Comparison of ENCODE assay signal across 24 cellular contexts in the genomic region with DNA sequence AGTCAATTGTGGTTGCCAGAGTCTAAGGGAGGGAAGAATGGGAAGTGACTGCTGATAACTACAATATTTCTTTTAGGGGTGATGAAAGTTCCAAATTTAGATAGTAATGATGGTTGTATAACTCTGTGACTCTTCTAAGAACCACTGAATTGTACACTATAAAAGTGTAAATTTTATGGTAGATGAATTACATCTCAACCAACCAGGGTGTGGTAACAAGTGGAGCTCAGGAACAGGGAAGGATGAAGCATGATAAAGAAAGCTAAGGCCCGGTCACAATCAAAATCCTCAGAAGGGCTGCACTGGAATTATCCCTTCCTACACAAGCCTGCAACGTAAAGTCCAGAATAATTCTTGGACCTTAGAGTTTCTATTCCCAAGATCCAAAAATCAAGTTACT.
"Had no signal": no experiment of that assay in that cellular context is flagged by ENCODE, and none has a peak within 500 bp of the region (broad histone marks: within the 10 kb centered on the region; RNA-seq: fewer than 3 reads in every experiment).

No MANE protein-coding gene starts in this region.

- H3K36me3 Mint-ChIP-seq: activated naive CD4-positive, alpha-beta T cell treated with anti-CD3 and anti-CD28 coated beads, Interleukin-2, amount 10 ng/mL, durations not matched to agents 7 days and 5 days; activated naive CD4-positive, alpha-beta T cell treated with anti-CD3 and anti-CD28 coated beads, Interleukin-2, amount 50 U/mL, for 72 hours; activated naive CD8-positive, alpha-beta T cell treated with anti-CD3 and anti-CD28 coated beads, Interleukin-2, amount 10 ng/mL, durations not matched to agents 7 days and 5 days had no signal

- ATAC-seq: activated CD4-positive, alpha-beta T cell treated with anti-CD3 and anti-CD28 coated beads for 36 hours; activated naive CD4-positive, alpha-beta T cell treated with anti-CD3 and anti-CD28 coated beads, Interleukin-2, amount 50 U/mL, for 72 hours; activated T-cell treated with anti-CD3 and anti-CD28 coated beads, Interleukin-2, amount 50 U/mL, for 72 hours; esophagus mucosa had no signal

- H3K9me3 Mint-ChIP-seq: activated CD4-positive, alpha-beta memory T cell treated with anti-CD3 and anti-CD28 coated beads, Interleukin-2, amount 10 ng/mL, durations not matched to agents 7 days and 5 days; activated CD4-positive, alpha-beta T cell treated with anti-CD3 and anti-CD28 coated beads, Interleukin-2, amount 10 ng/mL, durations not matched to agents 24 days and 14 days; activated naive CD4-positive, alpha-beta T cell treated with anti-CD3 and anti-CD28 coated beads, Interleukin-2, amount 10 ng/mL, durations not matched to agents 7 days and 5 days; activated naive CD8-positive, alpha-beta T cell treated with anti-CD3 and anti-CD28 coated beads, Interleukin-2, amount 10 ng/mL, durations not matched to agents 7 days and 5 days had no signal

- H3K9me3 ChIP-seq: gastrocnemius medialis had no signal

- H3K27me3 Mint-ChIP-seq: activated CD4-positive, alpha-beta memory T cell treated with anti-CD3 and anti-CD28 coated beads, Interleukin-2, amount 10 ng/mL, durations not matched to agents 7 days and 5 days; activated CD4-positive, alpha-beta T cell treated with anti-CD3 and anti-CD28 coated beads for 36 hours; activated CD4-positive, alpha-beta T cell treated with anti-CD3 and anti-CD28 coated beads, Interleukin-2, amount 10 ng/mL, durations not matched to agents 24 days and 14 days; activated naive CD4-positive, alpha-beta T cell treated with anti-CD3 and anti-CD28 coated beads, Interleukin-2, amount 10 ng/mL, durations not matched to agents 7 days and 5 days; activated naive CD8-positive, alpha-beta T cell treated with anti-CD3 and anti-CD28 coated beads, Interleukin-2, amount 10 ng/mL, durations not matched to agents 7 days and 5 days; activated T-cell treated with anti-CD3 and anti-CD28 coated beads, Interleukin-2, amount 50 U/mL, for 24 hours; central memory CD8-positive, alpha-beta T cell had no signal

- H3K4me3 ChIP-seq: dorsolateral prefrontal cortex, gastrocnemius medialis had no signal

- H3K27me3 ChIP-seq: brain microvascular endothelial cell, dorsolateral prefrontal cortex, gastrocnemius medialis had no signal

- H3K4me1 Mint-ChIP-seq: activated CD4-positive, alpha-beta memory T cell treated with anti-CD3 and anti-CD28 coated beads, Interleukin-2, amount 10 ng/mL, durations not matched to agents 7 days and 5 days; activated CD4-positive, alpha-beta T cell treated with anti-CD3 and anti-CD28 coated beads for 36 hours; activated CD4-positive, alpha-beta T cell treated with anti-CD3 and anti-CD28 coated beads, Interleukin-2, amount 10 ng/mL, durations not matched to agents 24 days and 14 days; activated naive CD4-positive, alpha-beta T cell treated with anti-CD3 and anti-CD28 coated beads, Interleukin-2, amount 10 ng/mL, durations not matched to agents 7 days and 5 days; activated naive CD8-positive, alpha-beta T cell treated with anti-CD3 and anti-CD28 coated beads, Interleukin-2, amount 10 ng/mL, durations not matched to agents 7 days and 5 days; central memory CD8-positive, alpha-beta T cell had no signal

- DNase-seq: activated CD4-positive, alpha-beta memory T cell treated with anti-CD3 and anti-CD28 coated beads, Interleukin-2, amount 10 ng/mL, durations not matched to agents 7 days and 5 days; activated CD4-positive, alpha-beta T cell treated with anti-CD3 and anti-CD28 coated beads for 36 hours; activated CD4-positive, alpha-beta T cell treated with anti-CD3 and anti-CD28 coated beads, Interleukin-2, amount 10 ng/mL, durations not matched to agents 24 days and 14 days; activated CD4-positive, CD25-positive, alpha-beta regulatory T cell; activated CD4-positive, CD25-positive, alpha-beta regulatory T cell treated with anti-CD3 and anti-CD28 coated beads, Interleukin-2, amount 50 U/mL, for 72 hours; activated CD8-positive, alpha-beta memory T cell treated with anti-CD3 and anti-CD28 coated beads, Interleukin-2, amount 50 U/mL, for 48 hours; activated gamma-delta T cell; activated naive CD4-positive, alpha-beta T cell; activated naive CD4-positive, alpha-beta T cell treated with anti-CD3 and anti-CD28 coated beads, Interleukin-2, amount 10 ng/mL, durations not matched to agents 7 days and 5 days; activated naive CD8-positive, alpha-beta T cell treated with anti-CD3 and anti-CD28 coated beads, Interleukin-2, amount 10 ng/mL, durations not matched to agents 7 days and 5 days; activated T-cell treated with anti-CD3 and anti-CD28 coated beads for 4 hours; activated T-cell treated with anti-CD3 and anti-CD28 coated beads, Interleukin-2, amount 50 U/mL, for 24 hours; activated T-cell treated with anti-CD3 and anti-CD28 coated beads, Interleukin-2, amount 50 U/mL, for 72 hours; brain microvascular endothelial cell; effector memory CD4-positive, alpha-beta T cell; foreskin fibroblast; glutamatergic neuron; T-helper 2 cell had no signal

- H3K4me3 Mint-ChIP-seq: activated CD4-positive, alpha-beta memory T cell treated with anti-CD3 and anti-CD28 coated beads, Interleukin-2, amount 10 ng/mL, durations not matched to agents 7 days and 5 days; activated CD4-positive, alpha-beta T cell treated with anti-CD3 and anti-CD28 coated beads for 36 hours; activated CD4-positive, alpha-beta T cell treated with anti-CD3 and anti-CD28 coated beads, Interleukin-2, amount 10 ng/mL, durations not matched to agents 24 days and 14 days; activated naive CD4-positive, alpha-beta T cell treated with anti-CD3 and anti-CD28 coated beads, Interleukin-2, amount 10 ng/mL, durations not matched to agents 7 days and 5 days; activated naive CD8-positive, alpha-beta T cell treated with anti-CD3 and anti-CD28 coated beads, Interleukin-2, amount 10 ng/mL, durations not matched to agents 7 days and 5 days; activated T-cell treated with anti-CD3 and anti-CD28 coated beads, Interleukin-2, amount 50 U/mL, for 24 hours; activated T-cell treated with anti-CD3 and anti-CD28 coated beads, Interleukin-2, amount 50 U/mL, for 72 hours; central memory CD8-positive, alpha-beta T cell; endodermal cell had no signal

- H3K36me3 ChIP-seq: brain microvascular endothelial cell, gastrocnemius medialis had no signal

- H3K27ac Mint-ChIP-seq: activated CD4-positive, alpha-beta memory T cell treated with anti-CD3 and anti-CD28 coated beads, Interleukin-2, amount 10 ng/mL, durations not matched to agents 7 days and 5 days; activated CD4-positive, alpha-beta T cell treated with anti-CD3 and anti-CD28 coated beads for 36 hours; activated CD4-positive, alpha-beta T cell treated with anti-CD3 and anti-CD28 coated beads, Interleukin-2, amount 10 ng/mL, durations not matched to agents 24 days and 14 days; activated naive CD4-positive, alpha-beta T cell treated with anti-CD3 and anti-CD28 coated beads, Interleukin-2, amount 10 ng/mL, durations not matched to agents 7 days and 5 days; activated naive CD4-positive, alpha-beta T cell treated with anti-CD3 and anti-CD28 coated beads, Interleukin-2, amount 50 U/mL, for 72 hours; activated naive CD8-positive, alpha-beta T cell treated with anti-CD3 and anti-CD28 coated beads, Interleukin-2, amount 10 ng/mL, durations not matched to agents 7 days and 5 days; activated T-cell treated with anti-CD3 and anti-CD28 coated beads, Interleukin-2, amount 50 U/mL, for 24 hours; activated T-cell treated with anti-CD3 and anti-CD28 coated beads, Interleukin-2, amount 50 U/mL, for 72 hours; endodermal cell had no signal

- H3K27ac ChIP-seq: brain microvascular endothelial cell had no signal
